In genomic region chr4:66443020-66443419, GRCh38 we compare ENCODE assay signal across 8 cellular contexts.
"Had no signal": no experiment of that assay in that cellular context is flagged by ENCODE, and none has a peak within 500 bp of the region (broad histone marks: within the 10 kb centered on the region; RNA-seq: fewer than 3 reads in every experiment).

No MANE protein-coding gene starts in this region.

- H3K4me2 ChIP-seq: GM23338 had no signal

- ATAC-seq: GM23338, K562 had no signal

- DNase-seq: H9, HCEC 1CT, KG1 had no signal

- H2AFZ ChIP-seq: GM23338 had no signal

- H3K4me3 ChIP-seq: GM23338, K562 had no signal

- FAIRE-seq: H1, H54, HTR-8/SVneo, K562 had no signal
